In the genomic region with DNA sequence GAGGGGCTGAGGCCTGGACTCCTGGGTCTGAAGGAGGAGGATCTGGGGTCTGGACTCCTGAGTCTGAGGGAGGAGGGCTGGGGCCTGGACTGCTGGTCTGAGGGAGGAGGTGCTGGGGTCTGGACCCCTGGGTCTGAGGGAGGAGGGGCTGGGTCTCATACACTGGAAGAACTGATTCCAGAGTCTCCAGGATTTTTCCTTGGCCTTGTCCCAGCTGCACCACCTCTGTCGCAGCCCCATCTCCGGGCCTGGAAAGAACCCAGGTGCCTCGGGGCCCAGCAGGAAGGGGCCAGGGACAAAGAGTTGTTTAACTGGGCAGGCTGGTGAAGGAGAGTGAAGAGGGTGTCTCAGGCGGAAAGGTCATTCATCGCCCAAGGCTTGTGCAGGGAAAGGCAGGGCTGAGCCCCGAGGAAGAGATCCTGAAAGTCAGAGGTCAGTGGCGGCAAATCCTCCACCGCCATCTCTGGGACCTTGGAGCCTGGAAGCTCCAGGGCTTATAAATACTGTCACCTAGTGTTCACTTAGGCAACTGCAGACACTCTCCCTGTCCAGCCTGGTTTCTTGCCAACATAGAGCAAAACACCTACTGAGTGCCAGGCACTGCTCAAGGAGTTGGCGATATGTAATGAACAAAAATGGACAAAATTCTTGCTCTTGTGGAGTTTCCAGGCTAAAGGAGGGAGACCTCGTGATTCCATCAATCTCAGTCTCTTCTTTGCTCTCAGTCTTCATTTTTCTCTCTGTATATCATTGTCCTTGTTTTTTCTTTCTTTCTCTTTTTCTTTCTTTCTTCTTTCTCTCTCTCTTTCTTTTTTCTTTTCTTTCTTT, we compare ENCODE assay signal across 8 cellular contexts. TPM values are rescaled to one million over a fixed set of nuclear protein-coding genes. Genes with fewer than 3 reads are reported as not detected.
DNase-seq lines count a peak whose midpoint lies in the region; ATAC-seq and TF ChIP-seq lines count a peak whose summit lies in the region.

No MANE protein-coding gene starts in this region.

- peak overlapping the region; percentile 81 for H3K27ac Mint-ChIP-seq in activated CD4-positive, alpha-beta T cell treated with anti-CD3 and anti-CD28 coated beads for 36 hours
- peak overlapping the region; percentile 93 to 99 (median 94) for H3K27ac Mint-ChIP-seq in IgD-negative memory B cell

- peaks cover 21% of the 10 kb centered on the region for H3K4me1 ChIP-seq in foreskin keratinocyte

- DNase-seq in activated CD4-positive, alpha-beta T cell treated with anti-CD3 and anti-CD28 coated beads for 36 hours: peak; percentile 76
- DNase-seq in activated CD4-positive, alpha-beta T cell treated with anti-CD3 and anti-CD28 coated beads for 1 hour: no peak
- peak; percentile 70 for DNase-seq in OCI-M2 (lab: John Stamatoyannopoulos, UW; ENCODE audit: unreplicated experiment)
- DNase-seq in activated gamma-delta T cell treated with anti-CD3 and anti-CD28 coated beads, Interleukin-2, amount 50 U/mL, for 16 hours (ENCODE audit: low read depth): peak; percentile 16
- DNase-seq in foreskin keratinocyte: peak in 1 of 2 donors; percentile 62
- no peak for DNase-seq in omental fat pad (ENCODE audit: low spot score)

- peak; percentile 98 for TF ChIP-seq CTCF in foreskin keratinocyte (conservative IDR thresholded peaks at IDR 0.05)
- peak in 2 of 3 donors; percentile 60 to 70 for TF ChIP-seq CTCF in omental fat pad (IDR thresholded peaks at IDR 0.05)

- H3K36me3 Mint-ChIP-seq in activated CD4-positive, alpha-beta T cell treated with anti-CD3 and anti-CD28 coated beads for 36 hours (ENCODE audit: low read depth): peaks cover 4% of the 10 kb centered on the region
- H3K36me3 Mint-ChIP-seq in IgD-negative memory B cell: no peaks in the 10 kb centered on the region

- H3K4me1 Mint-ChIP-seq in activated CD4-positive, alpha-beta T cell treated with anti-CD3 and anti-CD28 coated beads for 36 hours: peaks cover 39% of the 10 kb centered on the region
- peaks cover 14 to 33% (median 31%) of the 10 kb centered on the region in 3 donors for H3K4me1 Mint-ChIP-seq in IgD-negative memory B cell

- CTCF ChIA-PET in activated CD4-positive, alpha-beta T cell treated with anti-CD3 and anti-CD28 coated beads for 36 hours (lab: Charles Lee): interaction anchor here (0.6 to 1.9 kb wide), 17 partner anchors 11 to 191 kb away, joined by 3 to 32 read pairs (median 3); no protein-coding TSS in a partner anchor

- POLR2A ChIA-PET in activated CD4-positive, alpha-beta T cell treated with anti-CD3 and anti-CD28 coated beads for 36 hours (lab: Charles Lee): no interaction called here

- H3K9me3 Mint-ChIP-seq in activated CD4-positive, alpha-beta T cell treated with anti-CD3 and anti-CD28 coated beads for 36 hours (ENCODE audit: low read depth): no peaks in the 10 kb centered on the region
- H3K9me3 Mint-ChIP-seq in IgD-negative memory B cell: no peaks in the 10 kb centered on the region

- intact Hi-C loops in activated CD4-positive, alpha-beta T cell treated with anti-CD3 and anti-CD28 coated beads for 36 hours (cut with DNase I, micrococcal nuclease): loop anchor here (1.0 to 10.0 kb wide), 6 partner anchors 24 to 350 kb away; a partner anchor contains a TSS

- peak; percentile 11 for ATAC-seq in activated CD4-positive, alpha-beta T cell treated with anti-CD3 and anti-CD28 coated beads for 36 hours
- ATAC-seq in foreskin keratinocyte (peak; percentile 31), omental fat pad (ENCODE audit: low FRiP score) (peak; percentile 57), GM21423 (IDR thresholded peaks at IDR 0.05; ENCODE audit: unreplicated experiment) (no peak)

- peak overlapping the region; percentile 13 for H3K27ac ChIP-seq in foreskin keratinocyte

- peaks cover 7% of the 10 kb centered on the region for H3K27me3 Mint-ChIP-seq in activated CD4-positive, alpha-beta T cell treated with anti-CD3 and anti-CD28 coated beads for 36 hours
- peaks cover 2% of the 10 kb centered on the region for H3K27me3 Mint-ChIP-seq in IgD-negative memory B cell

- peak overlapping the region; percentile 57 for H3K4me3 Mint-ChIP-seq in activated CD4-positive, alpha-beta T cell treated with anti-CD3 and anti-CD28 coated beads for 36 hours
- H3K4me3 Mint-ChIP-seq in IgD-negative memory B cell: peak overlapping the region in 3 of 4 donors; percentile 85 to 87 (median 87)

- H3K27me3 ChIP-seq in foreskin keratinocyte: no peaks in the 10 kb centered on the region

RNA-seq across cellular contexts. Expression of a gene that starts 4.4 kb away (rescaled TPM):
- 100 to 1,000 TPM; 103 to 110 TPM for total RNA-seq in activated CD4-positive, alpha-beta T cell treated with anti-CD3 and anti-CD28 coated beads for 36 hours
- polyA plus RNA-seq in IgD-negative memory B cell: 87.9 TPM
- 0.74 and 0.85 TPM in 2 replicates for total RNA-seq in foreskin keratinocyte
- polyA plus RNA-seq in foreskin keratinocyte: 0.56 and 0.76 TPM in 2 replicates
- total RNA-seq in omental fat pad: 10 to 100 TPM in 1 of 4 donors, 1 to 10 TPM in 2, under 1 TPM in 1; 0.74 to 19.1 (median 2.6) TPM

RNA-seq across cellular contexts. Expression of a gene that starts 17.1 kb away (rescaled TPM):
- 1 to 10 TPM in 1 of 2 experiments, under 1 TPM in 1; 0.86 to 1.2 TPM for total RNA-seq in activated CD4-positive, alpha-beta T cell treated with anti-CD3 and anti-CD28 coated beads for 36 hours
- not detected for polyA plus RNA-seq in IgD-negative memory B cell
- 2.3 and 4.0 TPM in 2 replicates for total RNA-seq in foreskin keratinocyte
- polyA plus RNA-seq in foreskin keratinocyte: 2.5 and 3.8 TPM in 2 replicates
- total RNA-seq in omental fat pad: 10 to 100 TPM in 1 of 4 donors, 1 to 10 TPM in 2, under 1 TPM in 1; 0.95 to 15.0 (median 2.4) TPM

RNA-seq across cellular contexts. Expression of a gene that starts 30.4 kb away (rescaled TPM):
- 10 to 100 TPM; 64.4 to 65.2 TPM for total RNA-seq in activated CD4-positive, alpha-beta T cell treated with anti-CD3 and anti-CD28 coated beads for 36 hours
- 15.6 TPM for polyA plus RNA-seq in IgD-negative memory B cell
- 27.7 and 29.5 TPM in 2 replicates for total RNA-seq in foreskin keratinocyte
- polyA plus RNA-seq in foreskin keratinocyte: 38.3 and 39.8 TPM in 2 replicates
- total RNA-seq in omental fat pad: 10 to 100 TPM; 13.7 to 22.8 (median 15.5) TPM

RNA-seq across cellular contexts. Expression of a gene that starts 41.9 kb away (rescaled TPM):
- total RNA-seq in activated CD4-positive, alpha-beta T cell treated with anti-CD3 and anti-CD28 coated beads for 36 hours: 1 to 10 TPM; 5.4 to 6.8 TPM
- polyA plus RNA-seq in IgD-negative memory B cell: 2.6 TPM
- 6.1 and 7.1 TPM in 2 replicates for total RNA-seq in foreskin keratinocyte
- 1.4 TPM in 2 replicates for polyA plus RNA-seq in foreskin keratinocyte
- total RNA-seq in omental fat pad: 10 to 100 TPM in 1 of 4 donors, 1 to 10 TPM in 3; 4.8 to 20.5 (median 7.3) TPM

Comparison
In these comparisons a context has a peak if more than half of its experiments do, and no peak if none do; other contexts are left out.
1. DNase-seq: peak in activated CD4-positive, alpha-beta T cell treated with anti-CD3 and anti-CD28 coated beads for 36 hours (single experiment), OCI-M2 (single experiment) and activated gamma-delta T cell treated with anti-CD3 and anti-CD28 coated beads, Interleukin-2, amount 50 U/mL, for 16 hours (single experiment); none in activated CD4-positive, alpha-beta T cell treated with anti-CD3 and anti-CD28 coated beads for 1 hour (single experiment) and omental fat pad (single experiment).
2. RNA of a gene that starts 4.4 kb away (total RNA-seq): 103 to 110 TPM in activated CD4-positive, alpha-beta T cell treated with anti-CD3 and anti-CD28 coated beads for 36 hours; 0.74 to 19.1 TPM in omental fat pad and 0.74 to 0.85 TPM in foreskin keratinocyte; every median in the first group is over 4 times any median in the second.